Comparison of ENCODE assay signal across 9 cellular contexts in the genomic region with DNA sequence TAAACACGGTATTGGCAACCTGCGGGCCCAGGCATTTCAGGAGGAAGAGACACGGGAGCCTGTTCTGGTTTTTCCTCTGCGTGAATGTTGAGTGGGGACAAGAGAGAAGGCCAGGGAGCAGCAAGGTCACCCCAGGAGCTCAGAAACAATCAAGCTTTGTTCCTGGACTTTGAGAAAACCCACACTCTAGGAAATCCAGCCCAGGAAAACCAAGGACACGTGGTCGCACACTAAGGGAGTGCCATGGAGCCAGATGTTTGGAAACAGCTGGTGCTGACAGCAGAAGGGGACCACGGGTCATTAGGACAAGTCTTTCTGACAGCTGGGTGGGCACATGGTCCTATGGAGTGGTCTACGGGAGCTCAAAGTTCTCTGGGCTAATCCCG. TPM values are rescaled to one million over a fixed set of nuclear protein-coding genes. Genes with fewer than 3 reads are reported as not detected.
DNase-seq lines count a peak whose midpoint lies in the region; ATAC-seq lines count a peak whose summit lies in the region.
"Had no signal": no experiment of that assay in that cellular context is flagged by ENCODE, and none has a peak within 500 bp of the region (broad histone marks: within the 10 kb centered on the region; RNA-seq: fewer than 3 reads in every experiment).

No MANE protein-coding gene starts in this region.

- H3K9me3 ChIP-seq in esophagus (ENCODE audit: control insufficient read depth in 2 of 2, insufficient read depth in 1 of 2, low read depth in 1 of 2, low read length in 1 of 2): no peaks in the 10 kb centered on the region

- peaks cover 7 to 12% of the 10 kb centered on the region in 2 donors for H3K4me1 ChIP-seq in esophagus (ENCODE audit: control insufficient read depth in 2 of 2, insufficient read depth in 2 of 2, low read length in 1 of 2)
- H3K4me1 ChIP-seq in urinary bladder (ENCODE audit: insufficient read depth): no peaks in the 10 kb centered on the region

- H3K36me3 Mint-ChIP-seq in activated naive CD4-positive, alpha-beta T cell treated with anti-CD3 and anti-CD28 coated beads, Interleukin-2, amount 10 ng/mL, durations not matched to agents 7 days and 5 days: peaks cover 62% of the 10 kb centered on the region
- peaks cover 11 to 86% (median 18%) of the 10 kb centered on the region in 3 donors for H3K36me3 Mint-ChIP-seq in naive thymus-derived CD8-positive, alpha-beta T cell

- H3K27me3 ChIP-seq in esophagus (ENCODE audit: control insufficient read depth in 1 of 2, insufficient read depth in 2 of 2, low read length in 2 of 2): no peaks in the 10 kb centered on the region

- H3K4me3 ChIP-seq in esophagus (ENCODE audit: low read depth in 1 of 2, low read length in 2 of 2): no peak overlapping the region
- H3K4me3 ChIP-seq in urinary bladder (ENCODE audit: low read depth, low read length): no peak overlapping the region

- H3K27ac Mint-ChIP-seq in activated naive CD4-positive, alpha-beta T cell treated with anti-CD3 and anti-CD28 coated beads, Interleukin-2, amount 10 ng/mL, durations not matched to agents 7 days and 5 days: peak overlapping the region; percentile 49
- H3K27ac Mint-ChIP-seq in naive thymus-derived CD8-positive, alpha-beta T cell: peak overlapping the region; percentile 87 to 98 (median 94)

- CTCF ChIA-PET in activated naive CD4-positive, alpha-beta T cell treated with anti-CD3 and anti-CD28 coated beads, Interleukin-2, amount 10 ng/mL, durations not matched to agents 7 days and 5 days (lab: Charles Lee): interaction anchor here (0.6 to 2.5 kb wide), 4 partner anchors 9 to 44 kb away, joined by 3 to 7 read pairs (median 4); a partner anchor contains a TSS

- peaks cover 73% of the 10 kb centered on the region for H3K4me1 Mint-ChIP-seq in activated naive CD4-positive, alpha-beta T cell treated with anti-CD3 and anti-CD28 coated beads, Interleukin-2, amount 10 ng/mL, durations not matched to agents 7 days and 5 days
- peaks cover 41 to 91% (median 82%) of the 10 kb centered on the region in 4 donors for H3K4me1 Mint-ChIP-seq in naive thymus-derived CD8-positive, alpha-beta T cell

- H3K9me3 Mint-ChIP-seq in activated naive CD4-positive, alpha-beta T cell treated with anti-CD3 and anti-CD28 coated beads, Interleukin-2, amount 10 ng/mL, durations not matched to agents 7 days and 5 days: no peaks in the 10 kb centered on the region
- H3K9me3 Mint-ChIP-seq in naive thymus-derived CD8-positive, alpha-beta T cell: no peaks in the 10 kb centered on the region

- no peak overlapping the region for H3K4me3 Mint-ChIP-seq in activated naive CD4-positive, alpha-beta T cell treated with anti-CD3 and anti-CD28 coated beads, Interleukin-2, amount 10 ng/mL, durations not matched to agents 7 days and 5 days
- peak overlapping the region in 8 of 10 donors; percentile 34 to 85 (median 74) for H3K4me3 Mint-ChIP-seq in naive thymus-derived CD8-positive, alpha-beta T cell

- WGBS in esophagus, 2 donors: 37 to 38% methylated on average over 9 of the region's 9 CpGs
- 38% methylated on average over 9 of the region's 9 CpGs for WGBS in urinary bladder

- ATAC-seq in naive thymus-derived CD8-positive, alpha-beta T cell: no peak
- ATAC-seq in GM18867 (IDR thresholded peaks at IDR 0.05; ENCODE audit: unreplicated experiment): no peak

- peaks cover 14 to 28% of the 10 kb centered on the region in 2 donors for H3K36me3 ChIP-seq in esophagus (ENCODE audit: control insufficient read depth in 2 of 2, insufficient read depth in 2 of 2, low read length in 1 of 2)
- H3K36me3 ChIP-seq in urinary bladder (ENCODE audit: insufficient read depth): peaks cover 6% of the 10 kb centered on the region

- DNase-seq in activated naive CD4-positive, alpha-beta T cell treated with anti-CD3 and anti-CD28 coated beads, Interleukin-2, amount 10 ng/mL, durations not matched to agents 7 days and 5 days: no peak
- no peak for DNase-seq in activated naive CD4-positive, alpha-beta T cell (lab: John Stamatoyannopoulos, UW)
- DNase-seq in naive thymus-derived CD8-positive, alpha-beta T cell: no peak
- DNase-seq in amniotic stem cell (lab: John Stamatoyannopoulos, UW) (no peak), NCI-H1694 (lab: John Stamatoyannopoulos, UW) (no peak)
- DNase-seq: NCI-H1436 had no signal

- no peaks in the 10 kb centered on the region for H3K27me3 Mint-ChIP-seq in activated naive CD4-positive, alpha-beta T cell treated with anti-CD3 and anti-CD28 coated beads, Interleukin-2, amount 10 ng/mL, durations not matched to agents 7 days and 5 days
- H3K27me3 Mint-ChIP-seq in naive thymus-derived CD8-positive, alpha-beta T cell: no peaks in the 10 kb centered on the region

- POLR2A ChIA-PET in naive thymus-derived CD8-positive, alpha-beta T cell (lab: Charles Lee): interaction anchor here (0.7 to 51.6 kb wide), 4 partner anchors 12 to 43 kb away, joined by 4 to 2215 read pairs (median 1110); a partner anchor contains a TSS

- H3K27ac ChIP-seq in esophagus (ENCODE audit: low read depth in 2 of 2, low read length in 1 of 2) (peak overlapping the region; percentile 68 to 91), urinary bladder (ENCODE audit: low read depth) (peak overlapping the region; percentile 53)

RNA-seq across cellular contexts. Expression of a gene that starts 44.1 kb away (rescaled TPM):
- polyA plus RNA-seq in esophagus (100 to 1,000 TPM; 107 to 114 TPM), urinary bladder (258 TPM)
- total RNA-seq in naive thymus-derived CD8-positive, alpha-beta T cell: 100 to 1,000 TPM; 711 to 718 TPM
- 100 to 1,000 TPM in 2 of 3 donors, 10 to 100 TPM in 1; 51.2 to 389 (median 105) TPM for polyA plus RNA-seq in naive thymus-derived CD8-positive, alpha-beta T cell
- 150 TPM for total RNA-seq in urinary bladder
